In the genomic region with DNA sequence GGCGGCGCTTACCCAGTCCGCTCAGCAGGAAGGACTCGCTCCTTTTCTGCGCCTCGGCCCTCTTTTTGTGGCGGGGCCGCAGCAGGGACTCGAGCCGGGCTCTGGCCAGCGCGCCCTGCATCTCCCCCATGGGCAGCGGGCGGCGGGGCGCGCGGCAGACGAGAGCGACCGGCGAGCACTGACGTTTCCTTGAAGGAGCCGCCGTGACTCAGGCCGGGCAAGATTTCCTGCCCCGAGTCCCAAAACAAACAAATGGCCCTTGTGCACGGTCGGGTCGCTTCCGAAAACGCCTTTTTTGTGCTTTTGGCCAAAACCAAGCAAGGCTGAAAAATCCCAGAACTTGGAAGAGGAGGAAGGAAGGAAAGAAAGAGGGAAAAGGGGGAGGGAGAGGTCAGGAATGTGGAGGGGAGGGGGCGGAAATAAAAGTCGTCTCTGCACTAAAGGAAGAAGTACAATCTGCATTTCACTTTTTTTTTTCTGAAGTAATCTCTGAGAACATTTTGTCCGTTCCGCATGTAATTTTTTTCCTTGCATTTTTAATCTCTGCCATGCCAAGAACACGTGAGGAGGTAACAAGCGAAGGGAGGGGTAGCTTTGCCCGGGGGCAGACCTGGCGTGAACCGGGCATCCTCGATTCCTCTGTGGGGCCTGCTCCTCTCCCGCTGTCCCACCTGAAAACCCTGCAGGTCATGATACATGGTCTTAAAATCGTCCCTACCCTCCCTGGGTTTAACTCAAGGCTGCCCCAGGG, we compare ENCODE assay signal across 8 cellular contexts.
DNase-seq lines count a peak whose midpoint lies in the region.

No MANE protein-coding gene starts in this region.

- DNase-seq in HCEC 1CT: peak; percentile 81
- DNase-seq in NCI-H226: peak; percentile 47
- peak; percentile 34 for DNase-seq in activated gamma-delta T cell treated with anti-CD3 and anti-CD28 coated beads, Interleukin-2, amount 50 U/mL, for 16 hours (ENCODE audit: low read depth)
- peak; percentile 73 for DNase-seq in glomerular visceral epithelial cell (ENCODE audit: extremely low spot score)
- DNase-seq in nucleus accumbens (lab: John Stamatoyannopoulos, UW): peak in 41 of 56 donors; percentile 21 to 86 (median 69)
- peak; percentile 80 for DNase-seq in ureter (ENCODE audit: low spot score)
- DNase-seq in SHP77 treated with DMSO at 0.1 percent for 48 hours (lab: John Stamatoyannopoulos, UW): no peak

- H3K9me3 ChIP-seq in ES-I3 (ENCODE audit: control insufficient read depth, insufficient read depth, low read length): no peaks in the 10 kb centered on the region

- peaks cover 19% of the 10 kb centered on the region for H3K36me3 ChIP-seq in ES-I3 (ENCODE audit: insufficient read depth, low read length)

- peaks cover 13% of the 10 kb centered on the region for H3K4me1 ChIP-seq in ES-I3 (ENCODE audit: insufficient read depth, low read length)

- H3K9ac ChIP-seq in ES-I3 (ENCODE audit: low read depth, low read length): peak overlapping the region; percentile 89
